ENCODE assay signal across 8 cellular contexts in genomic region chr5:59038169-59039002, GRCh38.
A peak's percentile ranks its signal among the peaks of the same experiment; 100 is the strongest.
DNase-seq lines count a peak whose midpoint lies in the region; ATAC-seq and TF ChIP-seq lines count a peak whose summit lies in the region.

No MANE protein-coding gene starts in this region.

- H3K18ac ChIP-seq in mesendoderm (ENCODE audit: low read length), result no peak overlapping the region

- H4K8ac ChIP-seq in mesendoderm (ENCODE audit: low read depth, low read length), result no peak overlapping the region

- H3K4me1 ChIP-seq in mesendoderm (ENCODE audit: control insufficient read depth, low read depth, low read length), result no peaks in the 10 kb centered on the region

- no peak overlapping the region for H2BK15ac ChIP-seq in mesendoderm (replicated peaks; ENCODE audit: low read depth)

- no peak for ATAC-seq in GM21825 (IDR thresholded peaks at IDR 0.05; ENCODE audit: unreplicated experiment)
- ATAC-seq in GM21381 (IDR thresholded peaks at IDR 0.05; ENCODE audit: unreplicated experiment), result no peak

- H2BK5ac ChIP-seq in mesendoderm (ENCODE audit: low read length), result no peak overlapping the region

- no peak overlapping the region for H3K4ac ChIP-seq in mesendoderm (ENCODE audit: low read depth, low read length)

- H2AK5ac ChIP-seq in mesendoderm (ENCODE audit: low read length), result no peak overlapping the region

- H3K4me3 ChIP-seq in MG63 (peak overlapping the region; percentile 62), cardiac fibroblast (replicated peaks in 1 of 2; ENCODE audit: low read depth in 2 of 2, low read length in 2 of 2) (peak overlapping the region; percentile 82 to 83), mesendoderm (ENCODE audit: low read length) (peak overlapping the region; percentile 37)

- H3K27ac ChIP-seq in mesendoderm (ENCODE audit: low read depth, low read length), result no peak overlapping the region

- no CpG with 5 or more reads among the region's 13 CpGs for WGBS in mesendoderm (ENCODE audit: extremely low coverage, insufficient coverage, low lambda C conversion rate)

- no peaks in the 10 kb centered on the region for H3K9me3 ChIP-seq in MG63

- no peaks in the 10 kb centered on the region for H3K79me2 ChIP-seq in mesendoderm (ENCODE audit: control insufficient read depth, insufficient read depth, low read length)

- TF ChIP-seq CTCF in cardiac fibroblast (IDR thresholded peaks at IDR 0.05; ENCODE audit: low read depth, low read length), result no peak

- no peaks in the 10 kb centered on the region for H3K36me3 ChIP-seq in MG63
- no peaks in the 10 kb centered on the region for H3K36me3 ChIP-seq in mesendoderm (ENCODE audit: control insufficient read depth, insufficient read depth, low read length)

- no peak overlapping the region for H3K23ac ChIP-seq in mesendoderm (ENCODE audit: low read length)

- peak overlapping the region; percentile 66 for H3K9ac ChIP-seq in mesendoderm (ENCODE audit: low read length)

- peak overlapping the region; percentile 80 for H3K4me2 ChIP-seq in mesendoderm (ENCODE audit: low read length)

- peak overlapping the region; percentile 81 for H3K56ac ChIP-seq in mesendoderm (ENCODE audit: low read length)

- no peak overlapping the region for H4K5ac ChIP-seq in mesendoderm (ENCODE audit: low read length)

- H2BK120ac ChIP-seq in mesendoderm (ENCODE audit: low read depth, low read length), result no peak overlapping the region

- H3K27me3 ChIP-seq in MG63, result no peaks in the 10 kb centered on the region; the same call in 1 of the 2 replicates
- no peaks in the 10 kb centered on the region for H3K27me3 ChIP-seq in mesendoderm (ENCODE audit: insufficient read depth, low read length, poor library complexity)

- DNase-seq in ELR (ENCODE audit: low read depth) (peak; percentile 44), MG63 (peak; percentile 2), cardiac fibroblast (ENCODE audit: low read depth in 2 of 2) (peak; percentile 31 to 40), mesendoderm (peak; percentile 52), HK-2 (ENCODE audit: unreplicated experiment) (no peak), epidermal melanocyte (ENCODE audit: insufficient read length, low spot score) (no peak)

- H3K79me1 ChIP-seq in mesendoderm (ENCODE audit: low read length), result no peaks in the 10 kb centered on the region

Comparison
In these comparisons a context has a peak if more than half of its experiments do, and no peak if none do; other contexts are left out.
1. DNase-seq: peak in ELR (single experiment), MG63 (single experiment), cardiac fibroblast (2 of 2) and mesendoderm (single experiment); none in HK-2 (single experiment) and epidermal melanocyte (single experiment).
2. Peak in every context shown above with its lines, with median percentiles within 50 percentile points of each other: H3K4me3 ChIP-seq.